ENCODE assay signal across 9 cellular contexts in genomic region chr19:17282488-17283256, GRCh38. TPM values are rescaled to one million over a fixed set of nuclear protein-coding genes. Genes with fewer than 3 reads are reported as not detected.
DNase-seq lines count a peak whose midpoint lies in the region; ATAC-seq, FAIRE-seq and TF ChIP-seq lines count a peak whose summit lies in the region.
"Had no signal": no experiment of that assay in that cellular context is flagged by ENCODE, and none has a peak within 500 bp of the region (broad histone marks: within the 10 kb centered on the region; RNA-seq: fewer than 3 reads in every experiment).

No MANE protein-coding gene starts in this region.

- H3K9me3 ChIP-seq in BLaER1, result no peaks in the 10 kb centered on the region
- no peaks in the 10 kb centered on the region for H3K9me3 ChIP-seq in Karpas-422 (ENCODE audit: low read length)

- POLR2A ChIA-PET in RWPE1 (lab: Yijun Ruan, JAX; ENCODE audit: low non-redundant PET), result no interaction called here

- TF ChIP-seq CTCF in RWPE1 (conservative IDR thresholded peaks at IDR 0.05; ENCODE audit: low read depth), result peak; percentile 98

- H4K20me1 ChIP-seq in BLaER1, result peaks cover 29% of the 10 kb centered on the region
- peaks cover 12% of the 10 kb centered on the region for H4K20me1 ChIP-seq in Karpas-422 (ENCODE audit: insufficient read depth, low read depth, low read length)

- H3K4me3 ChIP-seq in BLaER1, result peak overlapping the region; percentile 80
- peak overlapping the region; percentile 73 for H3K4me3 ChIP-seq in Karpas-422 (ENCODE audit: low read length)

- no peaks in the 10 kb centered on the region for H3K9me2 ChIP-seq in Karpas-422 (replicated peaks; ENCODE audit: insufficient read depth, low read length)

- CTCF ChIA-PET in RWPE1 (lab: Yijun Ruan, JAX), result interaction anchor here (0.6 to 2.1 kb wide), 19 partner anchors 8 to 512 kb away, joined by 3 to 16 read pairs (median 4); partner anchors contain the start of gene OCEL1

- peak; percentile 40 for ATAC-seq in GM19351 (IDR thresholded peaks at IDR 0.05; ENCODE audit: unreplicated experiment)

- H3K27ac ChIP-seq in BLaER1, result peak overlapping the region; percentile 86
- peak overlapping the region; percentile 78 for H3K27ac ChIP-seq in Karpas-422 (ENCODE audit: low read length)
- no peak overlapping the region for H3K27ac ChIP-seq in RWPE1

- H2AFZ ChIP-seq in Karpas-422 (ENCODE audit: low read length), result peak overlapping the region; percentile 81; the same call in 1 of the 2 replicates

- no peak for FAIRE-seq in frontal cortex (lab: Jason Lieb, UNC)
- FAIRE-seq: TTC549 had no signal

- peak overlapping the region; percentile 89 for H3K9ac ChIP-seq in BLaER1
- peak overlapping the region; percentile 87 for H3K9ac ChIP-seq in Karpas-422 (ENCODE audit: low read length)

- peaks cover 15% of the 10 kb centered on the region; the same call in 1 of the 2 replicates for H3K79me2 ChIP-seq in Karpas-422 (ENCODE audit: low read length)

- H3K27me3 ChIP-seq in BLaER1 (no peaks in the 10 kb centered on the region), Karpas-422 (ENCODE audit: low read length) (no peaks in the 10 kb centered on the region)

- peaks cover 21% of the 10 kb centered on the region for H3K4me1 ChIP-seq in BLaER1
- H3K4me1 ChIP-seq in Karpas-422 (ENCODE audit: low read length), result peaks cover 23% of the 10 kb centered on the region

- DNase-seq in Karpas-422 (peak; percentile 94), RWPE1 (ENCODE audit: low spot score) (peak; percentile 81), frontal cortex (ENCODE audit: low spot score in 2 of 2) (peak; percentile 83 to 92), nucleus accumbens (lab: John Stamatoyannopoulos, UW) (peak in 48 of 56 donors; percentile 7 to 80 (median 40)), superior temporal gyrus (ENCODE audit: extremely low spot score) (peak; percentile 76)
- DNase-seq in activated T-helper 9 cell treated with anti-CD3 and anti-CD28 coated beads, Interleukin-2, amount 50 U/mL, for 16 hours (ENCODE audit: low read depth), result peak; percentile 71

- H3K4me2 ChIP-seq in BLaER1 (peak overlapping the region; percentile 87), Karpas-422 (ENCODE audit: low read depth, low read length, poor library complexity, severe bottlenecking) (peak overlapping the region; percentile 90)

- peaks cover 72% of the 10 kb centered on the region for H3K36me3 ChIP-seq in BLaER1
- H3K36me3 ChIP-seq in Karpas-422 (ENCODE audit: insufficient read depth, low read length), result peaks cover 25% of the 10 kb centered on the region

RNA-seq across cellular contexts. Expression of gene ANKLE1, which starts 1.0 kb away (rescaled TPM):
- 19.6 and 29.4 TPM in 2 replicates for total RNA-seq in Karpas-422 (2014; rRNA removed; shearing (Covaris generic); ENCODE audit: low replicate concordance)
- total RNA-seq in frontal cortex, result 0.82 TPM

RNA-seq across cellular contexts. Expression of gene BABAM1, which starts 15.4 kb away (rescaled TPM):
- total RNA-seq in Karpas-422 (2014; rRNA removed; shearing (Covaris generic); ENCODE audit: low replicate concordance), result 83.9 and 84.7 TPM in 2 replicates
- total RNA-seq in frontal cortex, result 66.9 TPM

RNA-seq across cellular contexts. Expression of gene USHBP1, which starts 18.1 kb away (rescaled TPM):
- 0.25 TPM in 1 of 2 replicates, not detected in the other for total RNA-seq in Karpas-422 (2014; rRNA removed; shearing (Covaris generic); ENCODE audit: low replicate concordance)
- total RNA-seq in frontal cortex, result 0.82 TPM

RNA-seq across cellular contexts. Expression of gene ABHD8, which starts 20.6 kb away (rescaled TPM):
- total RNA-seq in Karpas-422 (2014; rRNA removed; shearing (Covaris generic); ENCODE audit: low replicate concordance), result 0.37 and 2.0 TPM in 2 replicates
- 20.4 TPM for total RNA-seq in frontal cortex

RNA-seq across cellular contexts. Expression of gene MRPL34, which starts 23.0 kb away (rescaled TPM):
- total RNA-seq in Karpas-422 (2014; rRNA removed; shearing (Covaris generic); ENCODE audit: low replicate concordance), result 34.0 and 68.6 TPM in 2 replicates
- 11.4 TPM for total RNA-seq in frontal cortex

Comparison
In these comparisons a context has a peak if more than half of its experiments do, and no peak if none do; other contexts are left out.
1. DNase-seq: peak in every context shown above with its lines; median percentile 94 in Karpas-422; 88 in frontal cortex; 81 in RWPE1; 76 in superior temporal gyrus; 71 in activated T-helper 9 cell treated with anti-CD3 and anti-CD28 coated beads, Interleukin-2, amount 50 U/mL, for 16 hours; 40 in nucleus accumbens.
2. RNA of gene ANKLE1, which starts 1.0 kb away (total RNA-seq): 19.6 to 29.4 TPM in Karpas-422; 0.82 TPM in frontal cortex (single experiment); every median in the first group is over 10 times any median in the second.